In the genomic region with DNA sequence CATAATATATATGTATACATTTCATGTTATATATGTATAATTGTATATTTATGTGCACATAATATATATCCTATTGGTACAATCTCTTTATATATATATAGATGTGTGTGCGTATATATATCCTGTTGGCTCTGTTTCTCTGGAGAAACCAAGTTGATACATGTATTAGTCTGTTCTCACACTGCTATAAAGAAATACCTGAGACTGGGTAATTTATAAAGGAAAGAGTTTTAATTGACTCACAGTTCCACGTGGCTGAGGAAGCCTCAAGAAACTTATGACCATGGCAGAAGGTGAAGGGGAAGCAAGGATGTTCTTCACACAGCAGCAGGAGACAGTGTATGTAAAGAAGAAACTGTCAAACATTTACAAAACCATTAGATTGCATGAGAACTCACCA, we compare ENCODE assay signal across 21 cellular contexts. TPM values are rescaled to one million over a fixed set of nuclear protein-coding genes. Genes with fewer than 3 reads are reported as not detected.
A peak's percentile ranks its signal among the peaks of the same experiment; 100 is the strongest.
DNase-seq lines count a peak whose midpoint lies in the region; ATAC-seq and TF ChIP-seq lines count a peak whose summit lies in the region.
"Had no signal": no experiment of that assay in that cellular context is flagged by ENCODE, and none has a peak within 500 bp of the region (broad histone marks: within the 10 kb centered on the region; RNA-seq: fewer than 3 reads in every experiment).

No MANE protein-coding gene starts in this region.

- no peak for DNase-seq in mammary epithelial cell
- DNase-seq in lower lobe of right lung: no peak
- DNase-seq in stomach: no peak
- DNase-seq in NCI-H2196 (lab: John Stamatoyannopoulos, UW; ENCODE audit: unreplicated experiment): no peak
- DNase-seq in Caco-2: no peak
- DNase-seq in NCI-H1092 treated with DMSO at 0.1 percent for 48 hours (lab: John Stamatoyannopoulos, UW): no peak
- DNase-seq: CD4-positive, alpha-beta memory T cell; DMS53; mucosa of descending colon; NCI-H1417 treated with DMSO at 0.1 percent for 48 hours; right cardiac atrium; SIG-M5; stimulated activated naive CD4-positive, alpha-beta T cell had no signal

- no peak for TF ChIP-seq POLR2A in stomach (IDR thresholded peaks at IDR 0.05)

- H3K4me3 ChIP-seq in ACC112 (ENCODE audit: low read depth, low read length) (peak overlapping the region; percentile 18; the same call in 1 of the 2 replicates), mammary epithelial cell (replicated peaks in 1 of 3; ENCODE audit: insufficient read depth in 1 of 3, low read depth in 2 of 3, low read length in 3 of 3) (no peak overlapping the region), lower lobe of right lung (no peak overlapping the region), stomach (no peak overlapping the region), Caco-2 (ENCODE audit: low read depth, low read length) (no peak overlapping the region)
- H3K4me3 ChIP-seq: HAP-1, mucosa of descending colon had no signal

- H3K27ac ChIP-seq in ACC112 (ENCODE audit: low read depth, low read length) (peak overlapping the region; percentile 100), mammary epithelial cell (ENCODE audit: insufficient read depth, low read depth, low read length) (peak overlapping the region; percentile 99), lower lobe of right lung (peak overlapping the region; percentile 18), stomach (peak overlapping the region in 4 of 5 donors; percentile 80 to 85 (median 81))
- H3K27ac ChIP-seq: neutrophil, VCaP had no signal

- no peaks in the 10 kb centered on the region for H3K27me3 Mint-ChIP-seq in Caco-2 (ENCODE audit: insufficient read depth, unreplicated experiment)

- H4K20me1 ChIP-seq in mammary epithelial cell (ENCODE audit: insufficient read depth, low read length): no peaks in the 10 kb centered on the region

- H3K27ac Mint-ChIP-seq in Caco-2 (ENCODE audit: unreplicated experiment): no peak overlapping the region
- H3K27ac Mint-ChIP-seq: T-helper 1 cell treated with Interleukin-12 subunit alpha and Interleukin-12 subunit beta and Interleukin-4 antibody, amounts not matched to agents 30 μg/mL and 1 μg/mL, for 36 hours had no signal

- no peak for TF ChIP-seq CTCF in mammary epithelial cell (conservative IDR thresholded peaks at IDR 0.05 in 1 of 2, IDR thresholded peaks at IDR 0.05 in 1 of 2; ENCODE audit: extremely low read depth in 1 of 2, insufficient read depth in 1 of 2, low read depth in 1 of 2, low read length in 2 of 2)
- no peak for TF ChIP-seq CTCF in lower lobe of right lung (IDR thresholded peaks at IDR 0.05)
- TF ChIP-seq CTCF in stomach (IDR thresholded peaks at IDR 0.05): no peak
- no peak for TF ChIP-seq CTCF in Caco-2 (IDR thresholded peaks at IDR 0.05; ENCODE audit: insufficient read depth in 1 of 2, low read depth in 1 of 2, low read length in 1 of 2, severe bottlenecking in 1 of 2, unreplicated experiment in 1 of 2)

- H3K27me3 ChIP-seq in ACC112 (ENCODE audit: insufficient read depth, low read length) (no peaks in the 10 kb centered on the region), mammary epithelial cell (ENCODE audit: insufficient read depth, low read length) (no peaks in the 10 kb centered on the region), lower lobe of right lung (ENCODE audit: low read depth) (no peaks in the 10 kb centered on the region), stomach (no peaks in the 10 kb centered on the region), Caco-2 (replicated peaks; ENCODE audit: control insufficient read depth, insufficient read depth, low read length) (no peaks in the 10 kb centered on the region)

- intact Hi-C loops in mammary epithelial cell (cut with micrococcal nuclease): loop anchor here (2.0 kb wide), 1 partner anchor 13 kb away; a partner anchor contains a TSS
- intact Hi-C loops in lower lobe of right lung (cut with DNase I): no loop called here
- intact Hi-C loops in stomach (cut with DNase I; ENCODE audit: low total_unique reads): no loop called here
- intact Hi-C loops in Caco-2 (cut with micrococcal nuclease; ENCODE audit: unreplicated experiment): no loop called here

- H3K4me2 ChIP-seq in mammary epithelial cell (ENCODE audit: insufficient read depth, low read depth, low read length): no peak overlapping the region

- no peak overlapping the region for H3K4me3 Mint-ChIP-seq in Caco-2 (ENCODE audit: unreplicated experiment)
- H3K4me3 Mint-ChIP-seq: T-helper 1 cell treated with Interleukin-12 subunit alpha and Interleukin-12 subunit beta and Interleukin-4 antibody, amounts not matched to agents 30 μg/mL and 1 μg/mL, for 36 hours had no signal

- no peaks in the 10 kb centered on the region for H3K9me3 ChIP-seq in mammary epithelial cell (replicated peaks; ENCODE audit: insufficient read depth, low read length)
- no peaks in the 10 kb centered on the region for H3K9me3 ChIP-seq in lower lobe of right lung
- no peaks in the 10 kb centered on the region for H3K9me3 ChIP-seq in stomach
- H3K9me3 ChIP-seq in Caco-2: no peaks in the 10 kb centered on the region
- H3K9me3 ChIP-seq: HAP-1, mucosa of descending colon, neutrophil had no signal

- ATAC-seq in lower lobe of right lung: no peak
- ATAC-seq in SK-N-SH treated with all-trans-retinoic acid at 6 μM for 48 hours: no peak
- ATAC-seq: HepG2 had no signal

- no peaks in the 10 kb centered on the region for H3K79me2 ChIP-seq in ACC112 (ENCODE audit: control insufficient read depth, insufficient read depth, low read length, unreplicated experiment)
- H3K79me2 ChIP-seq in mammary epithelial cell (ENCODE audit: insufficient read depth, low read length): no peaks in the 10 kb centered on the region

- peaks cover 25% of the 10 kb centered on the region for H3K4me1 Mint-ChIP-seq in Caco-2 (ENCODE audit: low read depth, unreplicated experiment)
- H3K4me1 Mint-ChIP-seq: CD4-positive, alpha-beta memory T cell had no signal

- no peak overlapping the region for H3K9ac ChIP-seq in mammary epithelial cell (ENCODE audit: insufficient read depth, low read length)

- BruUV-seq in mammary epithelial cell (replicated peaks; lab: Mats Ljungman, UMichigan) (no TSS peak), Caco-2 (replicated peaks; lab: Mats Ljungman, UMichigan) (no TSS peak)

- in situ Hi-C loops in mammary epithelial cell (cut with MboI; ENCODE audit: low sequenced_read_pairs in 2 of 2): no loop called here

- dilution Hi-C loops in mammary epithelial cell (cut with HindIII; ENCODE audit: low sequenced_read_pairs): no loop called here

- H3K36me3 Mint-ChIP-seq in Caco-2 (ENCODE audit: insufficient read depth, unreplicated experiment): peaks cover 1% of the 10 kb centered on the region
- H3K36me3 Mint-ChIP-seq: CD4-positive, alpha-beta memory T cell had no signal

- H3K4me1 ChIP-seq in ACC112 (ENCODE audit: control insufficient read depth, insufficient read depth, low read length, unreplicated experiment) (peaks cover 51% of the 10 kb centered on the region), mammary epithelial cell (ENCODE audit: insufficient read depth, low read length) (peaks cover 35% of the 10 kb centered on the region), lower lobe of right lung (peaks cover 15% of the 10 kb centered on the region), stomach (peaks cover 0 to 42% (median 21%) of the 10 kb centered on the region in 4 donors), Caco-2 (peaks cover 17% of the 10 kb centered on the region)
- H3K4me1 ChIP-seq: HAP-1 had no signal

- CTCF ChIA-PET in mammary epithelial cell (lab: Charles Lee; ENCODE audit: low non-redundant PET) (no interaction called here), Caco-2 (lab: Charles Lee) (no interaction called here)

- H2AFZ ChIP-seq in ACC112 (ENCODE audit: low read length, unreplicated experiment) (peak overlapping the region; percentile 64), mammary epithelial cell (ENCODE audit: low read depth, low read length) (peak overlapping the region; percentile 1)

- H3K9me3 Mint-ChIP-seq in Caco-2 (ENCODE audit: unreplicated experiment): no peaks in the 10 kb centered on the region
- H3K9me3 Mint-ChIP-seq: T-helper 1 cell treated with Interleukin-12 subunit alpha and Interleukin-12 subunit beta and Interleukin-4 antibody, amounts not matched to agents 30 μg/mL and 1 μg/mL, for 36 hours had no signal

- H3K36me3 ChIP-seq in ACC112 (ENCODE audit: insufficient read depth, low read length) (no peaks in the 10 kb centered on the region), mammary epithelial cell (ENCODE audit: insufficient read depth, low read length) (no peaks in the 10 kb centered on the region), lower lobe of right lung (no peaks in the 10 kb centered on the region), stomach (no peaks in the 10 kb centered on the region), Caco-2 (ENCODE audit: control insufficient read depth, insufficient read depth, low read length) (no peaks in the 10 kb centered on the region)
- H3K36me3 ChIP-seq: HAP-1, neutrophil had no signal

- no peak for TF ChIP-seq EP300 in stomach (IDR thresholded peaks at IDR 0.05)

- 75% methylated on average over 2 of the region's 2 CpGs for WGBS in mammary epithelial cell (ENCODE audit: low coverage, missing lambda C conversion rate)
- 52 to 75% (median 64%) methylated on average over 2 of the region's 2 CpGs for WGBS in stomach, 5 donors

- POLR2A ChIA-PET in Caco-2 (lab: Charles Lee): no interaction called here

TF ChIP-seq in SK-N-SH treated with all-trans-retinoic acid at 6 μM for 48 hours, 23 proteins besides CTCF, POLR2A, EP300 and RAD21 (continues in another document):
- no peak for TF ChIP-seq ZNF70 (CRISPR knock-in tag; IDR thresholded peaks at IDR 0.05)
- TF ChIP-seq OSR1 (CRISPR knock-in tag; IDR thresholded peaks at IDR 0.05): no peak

RNA-seq across cellular contexts. Expression of a gene that starts 14.1 kb away (rescaled TPM):
- 100 to 1,000 TPM; 158 to 380 TPM for total RNA-seq in mammary epithelial cell
- polyA plus RNA-seq in mammary epithelial cell: 340 TPM
- 272 TPM for polyA minus RNA-seq in mammary epithelial cell
- total RNA-seq in lower lobe of right lung: 727 TPM
- 1,000 to 10,000 TPM in 1 of 5 donors, 100 to 1,000 TPM in 4; 231 to 2,024 (median 730) TPM for total RNA-seq in stomach
- polyA plus RNA-seq in stomach: 100 to 1,000 TPM; 355 to 952 (median 410) TPM
- total RNA-seq in Caco-2 (2022): 704 and 777 TPM in 2 replicates

RNA-seq across cellular contexts. Expression of a gene that starts 17.9 kb away (rescaled TPM):
- not detected for total RNA-seq in mammary epithelial cell
- polyA plus RNA-seq in mammary epithelial cell: not detected
- polyA minus RNA-seq in mammary epithelial cell: not detected
- total RNA-seq in lower lobe of right lung: not detected
- total RNA-seq in stomach: not detected
- not detected for polyA plus RNA-seq in stomach
- not detected in 2 replicates for total RNA-seq in Caco-2 (2022)
- total RNA-seq: CD4-positive, alpha-beta memory T cell; mucosa of descending colon; right cardiac atrium had no signal
- polyA plus RNA-seq: AG04450; CD4-positive, alpha-beta memory T cell; HepG2; right cardiac atrium had no signal

RNA-seq across cellular contexts. Expression of a gene that starts 55.4 kb away (rescaled TPM):
- total RNA-seq in mammary epithelial cell (not detected), lower lobe of right lung (not detected), stomach (not detected), Caco-2 (2022) (not detected in 2 replicates)
- polyA plus RNA-seq in mammary epithelial cell (not detected), stomach (not detected)
- polyA minus RNA-seq in mammary epithelial cell: not detected
- total RNA-seq: CD4-positive, alpha-beta memory T cell; mucosa of descending colon; right cardiac atrium had no signal
- polyA plus RNA-seq: AG04450; CD4-positive, alpha-beta memory T cell; HepG2; right cardiac atrium had no signal

Comparison
In these comparisons a context has a peak if more than half of its experiments do, and no peak if none do; other contexts are left out.
1. H3K27ac ChIP-seq: peak in every context shown above with its lines; median percentile 100 in ACC112; 99 in mammary epithelial cell; 81 in stomach; 18 in lower lobe of right lung.